8 cellular contexts compared by ENCODE assay signal in genomic region chr1:226940029-226940805, GRCh38. TPM values are rescaled to one million over a fixed set of nuclear protein-coding genes. Genes with fewer than 3 reads are reported as not detected.
DNase-seq lines count a peak whose midpoint lies in the region; ATAC-seq and TF ChIP-seq lines count a peak whose summit lies in the region.

COQ8A (plus strand) TSS chr1:226940294; CDS start chr1:226961386, 21,092 bp downstream.

- peaks cover 40% of the 10 kb centered on the region for H3K4me1 ChIP-seq in CD4-positive, alpha-beta memory T cell (ENCODE audit: insufficient read depth, low read length)
- H3K4me1 ChIP-seq in lower lobe of right lung: peaks cover 51% of the 10 kb centered on the region

- POLR2A ChIA-PET in CD4-positive, alpha-beta memory T cell (lab: Charles Lee; ENCODE audit: partially characterized antibody): interaction anchor here (0.8 to 3.7 kb wide), 18 partner anchors 10 to 1142 kb away, joined by 3 to 64 read pairs (median 4); partner anchors contain the start of genes H3-3A, ITPKB, LIN9 and PARP1
- POLR2A ChIA-PET in activated CD8-positive, alpha-beta memory T cell treated with anti-CD3 and anti-CD28 coated beads for 36 hours (lab: Charles Lee): interaction anchor here (0.5 to 1.2 kb wide), 3 partner anchors 8 to 270 kb away, joined by 3 to 16 read pairs (median 3); no protein-coding TSS in a partner anchor

- ATAC-seq in GM21367 (IDR thresholded peaks at IDR 0.05; ENCODE audit: unreplicated experiment) (peak; percentile 96), lower lobe of right lung (peak; percentile 99)

- H3K27ac ChIP-seq in CD4-positive, alpha-beta memory T cell (ENCODE audit: low read depth, low read length): peak within 1 kb of the TSS; percentile 87
- peak within 1 kb of the TSS; percentile 99 for H3K27ac ChIP-seq in lower lobe of right lung

- H3K36me3 Mint-ChIP-seq in CD4-positive, alpha-beta memory T cell: peaks cover 4 to 8% of the 10 kb centered on the region in 2 donors

- peak within 1 kb of the TSS; percentile 89 to 95 (median 92) for H3K4me3 Mint-ChIP-seq in CD4-positive, alpha-beta memory T cell

- intact Hi-C loops in CD4-positive, alpha-beta memory T cell (cut with micrococcal nuclease): loop anchor here (5.0 kb wide), 1 partner anchor 1227 kb away; the partner anchor contains the start of gene IBA57
- intact Hi-C loops in lower lobe of right lung (cut with DNase I): no loop called here

- peak; percentile 98 to 100 (median 99) for DNase-seq in CD4-positive, alpha-beta memory T cell
- peak; percentile 99 for DNase-seq in HT1080 (ENCODE audit: low read depth)
- DNase-seq in NOMO-1 (lab: John Stamatoyannopoulos, UW; ENCODE audit: unreplicated experiment in 2 of 2): peak; percentile 99
- peak; percentile 98 for DNase-seq in effector CD8-positive, alpha-beta T cell (lab: John Stamatoyannopoulos, UW)
- DNase-seq in lower lobe of right lung: peak; percentile 100
- DNase-seq in stimulated activated CD4-positive, alpha-beta T cell treated with anti-CD3 and anti-CD28 coated beads, TNF-alpha, amount 100 ng/mL, for 1 hour (ENCODE audit: low read depth in 3 of 3, low spot score in 1 of 3): peak; percentile 96 to 98 (median 97)

- peaks cover 0 to 5% (median 3%) of the 10 kb centered on the region in 8 donors for H3K9me3 Mint-ChIP-seq in CD4-positive, alpha-beta memory T cell

- peaks cover 0 to 2% of the 10 kb centered on the region in 2 donors for H3K9me3 ChIP-seq in CD4-positive, alpha-beta memory T cell (ENCODE audit: control insufficient read depth in 1 of 2, low read length in 2 of 2)
- peaks cover 5% of the 10 kb centered on the region for H3K9me3 ChIP-seq in lower lobe of right lung

- no peaks in the 10 kb centered on the region for H3K27me3 ChIP-seq in CD4-positive, alpha-beta memory T cell (ENCODE audit: insufficient read depth, low read length)
- H3K27me3 ChIP-seq in lower lobe of right lung (ENCODE audit: low read depth): no peaks in the 10 kb centered on the region

- TF ChIP-seq CTCF in lower lobe of right lung (IDR thresholded peaks at IDR 0.05): no peak

- peaks cover 31 to 67% (median 50%) of the 10 kb centered on the region in 4 donors for H3K4me1 Mint-ChIP-seq in CD4-positive, alpha-beta memory T cell

- CTCF ChIA-PET in CD4-positive, alpha-beta memory T cell (lab: Charles Lee; ENCODE audit: partially characterized antibody): interaction anchor here (0.7 to 1.6 kb wide), 5 partner anchors 26 to 304 kb away, joined by 3 to 6 read pairs (median 4); partner anchors contain the start of gene ITPKB
- CTCF ChIA-PET in activated CD8-positive, alpha-beta memory T cell treated with anti-CD3 and anti-CD28 coated beads for 36 hours (lab: Charles Lee): interaction anchor here (2.1 kb wide), 1 partner anchor 314 kb away, joined by 4 read pairs; no protein-coding TSS in a partner anchor

- H3K36me3 ChIP-seq in CD4-positive, alpha-beta memory T cell (ENCODE audit: insufficient read depth, low read length): no peaks in the 10 kb centered on the region
- no peaks in the 10 kb centered on the region for H3K36me3 ChIP-seq in lower lobe of right lung

- peak within 1 kb of the TSS; percentile 75 to 84 for H3K4me3 ChIP-seq in CD4-positive, alpha-beta memory T cell (ENCODE audit: low read length in 2 of 2)
- peak within 1 kb of the TSS; percentile 91 for H3K4me3 ChIP-seq in lower lobe of right lung

- peaks cover 0 to 2% of the 10 kb centered on the region in 2 donors for H3K27me3 Mint-ChIP-seq in CD4-positive, alpha-beta memory T cell

- peak within 1 kb of the TSS; percentile 96 to 98 (median 97) for H3K27ac Mint-ChIP-seq in CD4-positive, alpha-beta memory T cell

RNA-seq across cellular contexts. Expression of gene COQ8A, which starts in this region (rescaled TPM):
- total RNA-seq in CD4-positive, alpha-beta memory T cell: 10 to 100 TPM; 69.2 to 70.7 TPM
- polyA plus RNA-seq in CD4-positive, alpha-beta memory T cell: 10 to 100 TPM; 43.5 to 49.4 TPM
- total RNA-seq in HT1080 (2014; rRNA removed; shearing (Covaris generic)): 35.8 and 38.6 TPM in 2 replicates
- polyA plus RNA-seq in HT1080 (2015; cell fraction: cytosol; rRNA removed): 24.2 and 25.8 TPM in 2 replicates
- polyA plus RNA-seq in HT1080 (2015; cell fraction: nucleus; rRNA removed): 47.6 and 48.4 TPM in 2 replicates
- total RNA-seq in activated CD8-positive, alpha-beta memory T cell treated with anti-CD3 and anti-CD28 coated beads for 36 hours: 10 to 100 TPM; 27.0 to 30.4 TPM
- total RNA-seq in lower lobe of right lung: 45.0 TPM

Comparison
In these comparisons a context has a peak if more than half of its experiments do, and no peak if none do; other contexts are left out.
1. Peak in every context shown above with its lines: DNase-seq, ATAC-seq, H3K4me3 ChIP-seq and H3K27ac ChIP-seq.